22 cellular contexts compared by ENCODE assay signal in genomic region chr2:141699573-141699972, GRCh38.
"Had no signal": no experiment of that assay in that cellular context is flagged by ENCODE, and none has a peak within 500 bp of the region (broad histone marks: within the 10 kb centered on the region; RNA-seq: fewer than 3 reads in every experiment).

No MANE protein-coding gene starts in this region.

- H3K9ac ChIP-seq: KMS-11, SK-N-SH had no signal

- DNase-seq: Kasumi-1, MM.1S, NCI-H1092 treated with DMSO at 0.1 percent for 48 hours, NCI-H1436, NCI-H187, NCI-H2029, NCI-H2081 treated with DMSO at 0.1 percent for 48 hours, NCI-H2171, NCI-H345, NCI-H446 treated with DMSO at 0.1 percent for 48 hours, NCI-H510A treated with DMSO at 0.1 percent for 48 hours, NCI-H526, NCI-H748 treated with DMSO at 0.1 percent for 48 hours, PC-9, Peyer's patch, SHP77 treated with DMSO at 0.1 percent for 48 hours, SK-N-SH, SW 1271, T-cell had no signal

- H3K4me3 ChIP-seq: K562, PC-9, Peyer's patch had no signal

- ATAC-seq: K562, Right ventricle myocardium inferior, T-cell had no signal

- H3K4me1 ChIP-seq: Peyer's patch had no signal

- H3K27me3 ChIP-seq: Peyer's patch had no signal

- H3K36me3 ChIP-seq: Peyer's patch had no signal

- H3K9me3 ChIP-seq: Peyer's patch, SK-N-SH had no signal

- FAIRE-seq: K562 had no signal

- H3K27ac ChIP-seq: KMS-11, PC-9, Peyer's patch had no signal
